In the genomic region with DNA sequence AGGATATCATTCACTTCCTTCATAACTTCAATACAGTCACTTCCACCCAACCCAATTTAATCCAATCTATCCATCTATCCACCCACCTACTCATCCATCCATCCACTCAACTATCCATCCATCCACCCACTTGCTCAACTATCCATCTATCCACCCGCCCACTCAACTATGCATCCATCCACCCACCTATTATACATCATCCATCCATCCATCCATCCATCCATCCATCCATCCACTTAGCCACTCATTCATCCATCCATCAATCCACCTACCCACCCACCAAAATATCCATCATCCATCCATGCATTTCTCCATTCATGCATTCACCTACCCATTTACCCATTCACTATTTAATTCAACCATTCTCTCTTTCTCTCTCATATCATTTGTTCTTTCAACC, we compare ENCODE assay signal across 2 cellular contexts.
TF ChIP-seq lines count a peak whose summit lies in the region.

No MANE protein-coding gene starts in this region.

TF ChIP-seq in HepG2, 621 proteins besides CTCF, POLR2A, EP300 and RAD21 (continues in another document):
- TF ChIP-seq ZBTB25 (CRISPR knock-in tag; IDR thresholded peaks at IDR 0.05) (no peak), ZNF256 (CRISPR knock-in tag; conservative IDR thresholded peaks at IDR 0.05) (no peak), ZBTB34 (CRISPR knock-in tag; IDR thresholded peaks at IDR 0.05) (no peak), FOXK2 (IDR thresholded peaks at IDR 0.05) (peak; percentile 59; the same call in 1 of the 2 replicates), FOXJ3 (CRISPR knock-in tag; IDR thresholded peaks at IDR 0.05; ENCODE audit: borderline replicate concordance) (no peak), ZNF83 (CRISPR knock-in tag; IDR thresholded peaks at IDR 0.05; ENCODE audit: borderline replicate concordance) (no peak), PAWR (CRISPR knock-in tag; IDR thresholded peaks at IDR 0.05; ENCODE audit: borderline replicate concordance) (no peak), RAD51 (IDR thresholded peaks at IDR 0.05; ENCODE audit: borderline replicate concordance) (0 out of 2 replicates have a peak, but pooled peaks have one; percentile 27), ZNF557 (CRISPR knock-in tag; IDR thresholded peaks at IDR 0.05) (no peak), SP1 (IDR thresholded peaks at IDR 0.05) (peak; percentile 21; the same call in 1 of the 2 replicates), SP1 (CRISPR knock-in tag; IDR thresholded peaks at IDR 0.05) (no peak), SOX6 (IDR thresholded peaks at IDR 0.05) (0 out of 2 replicates have a peak, but pooled peaks have one; percentile 32), SOX6 (CRISPR knock-in tag; IDR thresholded peaks at IDR 0.05) (no peak), ZHX1 (CRISPR knock-in tag; IDR thresholded peaks at IDR 0.05; ENCODE audit: low read depth) (no peak)
- TF ChIP-seq, protein P1, sequence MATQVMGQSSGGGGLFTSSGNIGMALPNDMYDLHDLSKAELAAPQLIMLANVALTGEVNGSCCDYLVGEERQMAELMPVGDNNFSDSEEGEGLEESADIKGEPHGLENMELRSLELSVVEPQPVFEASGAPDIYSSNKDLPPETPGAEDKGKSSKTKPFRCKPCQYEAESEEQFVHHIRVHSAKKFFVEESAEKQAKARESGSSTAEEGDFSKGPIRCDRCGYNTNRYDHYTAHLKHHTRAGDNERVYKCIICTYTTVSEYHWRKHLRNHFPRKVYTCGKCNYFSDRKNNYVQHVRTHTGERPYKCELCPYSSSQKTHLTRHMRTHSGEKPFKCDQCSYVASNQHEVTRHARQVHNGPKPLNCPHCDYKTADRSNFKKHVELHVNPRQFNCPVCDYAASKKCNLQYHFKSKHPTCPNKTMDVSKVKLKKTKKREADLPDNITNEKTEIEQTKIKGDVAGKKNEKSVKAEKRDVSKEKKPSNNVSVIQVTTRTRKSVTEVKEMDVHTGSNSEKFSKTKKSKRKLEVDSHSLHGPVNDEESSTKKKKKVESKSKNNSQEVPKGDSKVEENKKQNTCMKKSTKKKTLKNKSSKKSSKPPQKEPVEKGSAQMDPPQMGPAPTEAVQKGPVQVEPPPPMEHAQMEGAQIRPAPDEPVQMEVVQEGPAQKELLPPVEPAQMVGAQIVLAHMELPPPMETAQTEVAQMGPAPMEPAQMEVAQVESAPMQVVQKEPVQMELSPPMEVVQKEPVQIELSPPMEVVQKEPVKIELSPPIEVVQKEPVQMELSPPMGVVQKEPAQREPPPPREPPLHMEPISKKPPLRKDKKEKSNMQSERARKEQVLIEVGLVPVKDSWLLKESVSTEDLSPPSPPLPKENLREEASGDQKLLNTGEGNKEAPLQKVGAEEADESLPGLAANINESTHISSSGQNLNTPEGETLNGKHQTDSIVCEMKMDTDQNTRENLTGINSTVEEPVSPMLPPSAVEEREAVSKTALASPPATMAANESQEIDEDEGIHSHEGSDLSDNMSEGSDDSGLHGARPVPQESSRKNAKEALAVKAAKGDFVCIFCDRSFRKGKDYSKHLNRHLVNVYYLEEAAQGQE (IDR thresholded peaks at IDR 0.05; ENCODE audit: borderline replicate concordance in 1 of 2, low read depth in 1 of 2, low read length in 2 of 2) = no peak
- TF ChIP-seq, protein P2, sequence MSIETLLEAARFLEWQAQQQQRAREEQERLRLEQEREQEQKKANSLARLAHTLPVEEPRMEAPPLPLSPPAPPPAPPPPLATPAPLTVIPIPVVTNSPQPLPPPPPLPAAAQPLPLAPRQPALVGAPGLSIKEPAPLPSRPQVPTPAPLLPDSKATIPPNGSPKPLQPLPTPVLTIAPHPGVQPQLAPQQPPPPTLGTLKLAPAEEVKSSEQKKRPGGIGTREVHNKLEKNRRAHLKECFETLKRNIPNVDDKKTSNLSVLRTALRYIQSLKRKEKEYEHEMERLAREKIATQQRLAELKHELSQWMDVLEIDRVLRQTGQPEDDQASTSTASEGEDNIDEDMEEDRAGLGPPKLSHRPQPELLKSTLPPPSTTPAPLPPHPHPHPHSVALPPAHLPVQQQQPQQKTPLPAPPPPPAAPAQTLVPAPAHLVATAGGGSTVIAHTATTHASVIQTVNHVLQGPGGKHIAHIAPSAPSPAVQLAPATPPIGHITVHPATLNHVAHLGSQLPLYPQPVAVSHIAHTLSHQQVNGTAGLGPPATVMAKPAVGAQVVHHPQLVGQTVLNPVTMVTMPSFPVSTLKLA (IDR thresholded peaks at IDR 0.05) = peak; percentile 12; the same call in 1 of the 2 replicates

TF ChIP-seq in H1, 55 proteins besides CTCF, POLR2A, EP300 and RAD21:
- no peak for TF ChIP-seq USF2 (IDR thresholded peaks at IDR 0.05; ENCODE audit: low read length)
- TF ChIP-seq TAF7 (optimal IDR thresholded peaks at IDR 0.05; ENCODE audit: borderline replicate concordance, low read depth, low read length) = no peak
- TF ChIP-seq SP4 (IDR thresholded peaks at IDR 0.05; ENCODE audit: low read length) = no peak
- no peak for TF ChIP-seq RBBP5 (IDR thresholded peaks at IDR 0.05; ENCODE audit: borderline replicate concordance, low read depth, low read length)
